Comparison of ENCODE assay signal across 35 cellular contexts in genomic region chr12:94437303-94437702, GRCh38.
"Had no signal": no experiment of that assay in that cellular context is flagged by ENCODE, and none has a peak within 500 bp of the region (broad histone marks: within the 10 kb centered on the region; RNA-seq: fewer than 3 reads in every experiment).

No MANE protein-coding gene starts in this region.

- H3K27ac ChIP-seq: KMS-11 had no signal

- H3K4me2 ChIP-seq: KMS-11 had no signal

- H3K27me3 ChIP-seq: MG63 had no signal

- H3K9ac ChIP-seq: KMS-11 had no signal

- H3K4me3 ChIP-seq: MG63 had no signal

- DNase-seq: Karpas-422, Kasumi-1, MG63, MM.1S, MV-4-11, NCI-H1048, NCI-H1092, NCI-H1092 treated with DMSO at 0.1 percent for 48 hours, NCI-H1105, NCI-H1105 treated with DMSO at 0.1 percent for 48 hours, NCI-H1417, NCI-H1417 treated with DMSO at 0.1 percent for 48 hours, NCI-H1436, NCI-H1436 treated with DMSO at 0.1 percent for 48 hours, NCI-H146, NCI-H1694, NCI-H1694 treated with DMSO at 0.1 percent for 48 hours, NCI-H187, NCI-H187 treated with DMSO at 0.1 percent for 48 hours, NCI-H1930, NCI-H2029, NCI-H2029 treated with DMSO at 0.1 percent for 48 hours, NCI-H2081, NCI-H2081 treated with DMSO at 0.1 percent for 48 hours, NCI-H2107, NCI-H2171, NCI-H2171 treated with DMSO at 0.1 percent for 48 hours, NCI-H2227 treated with DMSO at 0.1 percent for 48 hours, NCI-H226, NCI-H345, NCI-H446, NCI-H446 treated with DMSO at 0.1 percent for 48 hours, NCI-H510A, NCI-H510A treated with DMSO at 0.1 percent for 48 hours had no signal
